ENCODE assay signal across 14 cellular contexts in genomic region chr1:2087766-2088165, GRCh38.
"Had no signal": no experiment of that assay in that cellular context is flagged by ENCODE, and none has a peak within 500 bp of the region (broad histone marks: within the 10 kb centered on the region; RNA-seq: fewer than 3 reads in every experiment).

No MANE protein-coding gene starts in this region.

- H3K9me3 ChIP-seq: gastroesophageal sphincter, thyroid gland had no signal

- H3K4me3 ChIP-seq: gastroesophageal sphincter, lung, thyroid gland had no signal

- H3K27me3 ChIP-seq: thyroid gland had no signal

- H3K4me1 ChIP-seq: gastroesophageal sphincter, thyroid gland had no signal

- DNase-seq: activated CD4-positive, alpha-beta T cell treated with anti-CD3 and anti-CD28 coated beads for 48 hours; activated CD8-positive, alpha-beta T cell treated with anti-CD3 and anti-CD28 coated beads, Interleukin-2, amount 10 ng/mL, durations not matched to agents 7 days and 5 days; activated naive CD4-positive, alpha-beta T cell; central memory CD4-positive, alpha-beta T cell; effector memory CD8-positive, alpha-beta T cell; left colon; natural killer cell; stimulated activated CD4-positive, alpha-beta T cell treated with anti-CD3 and anti-CD28 coated beads, Interleukin-4, amount 100 ng/mL, for 24 hours; stimulated activated naive CD8-positive, alpha-beta T cell treated with anti-CD3 and anti-CD28 coated beads, Interleukin-15, amount 100 ng/mL, for 72 hours; T-helper 17 cell; thyroid gland had no signal

- H3K27ac ChIP-seq: epithelial cell of prostate, gastroesophageal sphincter, thyroid gland had no signal

- H3K36me3 ChIP-seq: gastroesophageal sphincter had no signal
